In the genomic region with DNA sequence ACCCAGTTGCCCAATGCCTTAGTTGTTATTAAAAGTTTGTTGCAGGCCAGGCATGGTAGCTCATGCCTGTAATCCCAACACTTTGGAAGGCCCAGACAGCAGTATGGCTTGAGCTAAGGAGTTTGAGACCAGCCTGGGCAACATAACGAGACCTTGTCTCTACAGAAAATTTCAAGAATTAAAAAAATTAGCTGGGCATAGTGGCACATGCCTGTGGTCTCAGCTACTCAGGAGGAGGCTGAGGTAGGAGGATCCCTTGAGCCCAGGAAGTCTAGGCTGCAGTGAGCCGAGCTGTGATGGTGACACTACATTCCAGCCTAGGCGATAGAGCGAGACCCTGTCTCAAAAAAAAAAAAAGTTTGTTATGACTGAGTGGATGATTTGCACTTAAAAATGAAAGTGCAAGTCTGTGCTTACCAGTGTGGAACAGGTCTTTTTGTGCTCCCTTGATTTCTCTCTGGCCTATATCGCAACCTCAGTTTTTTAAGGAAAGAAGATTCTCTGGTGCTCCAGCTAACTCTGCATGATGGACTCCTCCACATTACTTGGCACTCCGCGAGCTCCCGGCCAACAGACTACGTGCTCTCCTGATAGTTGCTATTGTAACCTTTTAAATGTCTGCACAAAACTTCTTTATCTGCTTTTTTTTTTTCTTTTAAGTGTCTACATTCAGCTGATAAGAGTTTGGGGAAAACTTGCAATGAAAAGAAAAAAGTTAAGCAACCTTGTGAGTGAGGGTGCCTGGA, we compare ENCODE assay signal across 15 cellular contexts. TPM values are rescaled to one million over a fixed set of nuclear protein-coding genes. Genes with fewer than 3 reads are reported as not detected.
DNase-seq lines count a peak whose midpoint lies in the region; ATAC-seq, FAIRE-seq and TF ChIP-seq lines count a peak whose summit lies in the region.
"Had no signal": no experiment of that assay in that cellular context is flagged by ENCODE, and none has a peak within 500 bp of the region (broad histone marks: within the 10 kb centered on the region; RNA-seq: fewer than 3 reads in every experiment).

No MANE protein-coding gene starts in this region.

- peaks cover 0 to 9% (median 5%) of the 10 kb centered on the region in 3 experiments; a peak in 4 of 7 replicates for H3K36me3 Mint-ChIP-seq in H9 (ENCODE audit: insufficient read depth in 1 of 3, low read depth in 3 of 3)

- TF ChIP-seq CTCF in epithelial cell of proximal tubule (conservative IDR thresholded peaks at IDR 0.05; ENCODE audit: low read depth, low read length): no peak
- TF ChIP-seq CTCF in H9 (conservative IDR thresholded peaks at IDR 0.05): no peak

- no peak overlapping the region for H3K27ac Mint-ChIP-seq in H9
- H3K27ac Mint-ChIP-seq: activated CD4-positive, alpha-beta T cell treated with anti-CD3 and anti-CD28 coated beads for 36 hours; activated T-helper 2 cell treated with anti-CD3 and anti-CD28 coated beads, Interferon-gamma antibody, Interleukin-2, Interleukin-4, amounts not matched to agents 10 μg/mL and 5 μg/mL and 100 μg/mL, durations not matched to agents 14 hours and 24 hours and 36 hours; mesothelial cell of epicardium had no signal

- no peaks in the 10 kb centered on the region for H3K79me1 ChIP-seq in H9 (ENCODE audit: insufficient read depth, low read depth, low read length, poor library complexity, severe bottlenecking)

- no peaks in the 10 kb centered on the region for H3K4me1 Mint-ChIP-seq in H9
- H3K4me1 Mint-ChIP-seq: activated CD4-positive, alpha-beta T cell treated with anti-CD3 and anti-CD28 coated beads for 36 hours; mesothelial cell of epicardium had no signal

- H4K91ac ChIP-seq in H9 (ENCODE audit: insufficient read length, low read depth, low read length): no peak overlapping the region

- H3K4me3 ChIP-seq in epithelial cell of proximal tubule (ENCODE audit: low read depth, low read length): no peak overlapping the region
- no peak overlapping the region for H3K4me3 ChIP-seq in effector memory CD4-positive, alpha-beta T cell (ENCODE audit: insufficient read depth, low read depth, low read length, poor library complexity, severe bottlenecking)
- H3K4me3 ChIP-seq: body of pancreas, pancreas had no signal

- ATAC-seq in GM21528 (IDR thresholded peaks at IDR 0.05; ENCODE audit: low FRiP score, unreplicated experiment): peak; percentile 63
- ATAC-seq in HG03196 (IDR thresholded peaks at IDR 0.05; ENCODE audit: unreplicated experiment): peak; percentile 67
- ATAC-seq: activated CD4-positive, alpha-beta T cell treated with anti-CD3 and anti-CD28 coated beads for 36 hours; body of pancreas; pancreas had no signal

- H3K9me3 Mint-ChIP-seq in H9: no peaks in the 10 kb centered on the region
- H3K9me3 Mint-ChIP-seq: activated T-helper 2 cell treated with anti-CD3 and anti-CD28 coated beads, Interferon-gamma antibody, Interleukin-2, Interleukin-4, amounts not matched to agents 10 μg/mL and 5 μg/mL and 100 μg/mL, durations not matched to agents 14 hours and 24 hours and 36 hours; mesothelial cell of epicardium had no signal

- H3K9me3 ChIP-seq in effector memory CD4-positive, alpha-beta T cell (ENCODE audit: control insufficient read depth, low read length): no peaks in the 10 kb centered on the region
- H3K9me3 ChIP-seq in H9 (ENCODE audit: control insufficient read depth, low read depth, low read length): no peaks in the 10 kb centered on the region
- H3K9me3 ChIP-seq: body of pancreas, pancreas had no signal

- H3K4ac ChIP-seq in H9 (ENCODE audit: low read depth, low read length): no peak overlapping the region

- H2AK5ac ChIP-seq in H9 (ENCODE audit: insufficient read length, low read length): no peak overlapping the region

- no peak overlapping the region for H3T11ph ChIP-seq in H9 (ENCODE audit: low read length)

- H3K27me3 ChIP-seq in effector memory CD4-positive, alpha-beta T cell (replicated peaks; ENCODE audit: control insufficient read depth, insufficient read depth, low read length, poor library complexity, severe bottlenecking): no peaks in the 10 kb centered on the region
- H3K27me3 ChIP-seq in H9 (ENCODE audit: insufficient read depth, low read length): no peaks in the 10 kb centered on the region
- H3K27me3 ChIP-seq: body of pancreas, pancreas had no signal

- no peak overlapping the region for H2BK120ac ChIP-seq in H9 (ENCODE audit: low read depth, low read length, poor library complexity, severe bottlenecking)

- no peak for TF ChIP-seq POLR2A in GM12891 (IDR thresholded peaks at IDR 0.05; ENCODE audit: low read depth, low read length)
- no peak for TF ChIP-seq POLR2A in H54 (IDR thresholded peaks at IDR 0.05; ENCODE audit: low read depth, low read length)

- H3K27ac ChIP-seq in effector memory CD4-positive, alpha-beta T cell (ENCODE audit: insufficient read depth, low read length, poor library complexity, severe bottlenecking): no peak overlapping the region
- H3K27ac ChIP-seq in H9 (ENCODE audit: insufficient read length, low read depth, low read length): no peak overlapping the region
- H3K27ac ChIP-seq: body of pancreas, pancreas had no signal

- no peak overlapping the region for H2BK5ac ChIP-seq in H9 (ENCODE audit: insufficient read length, low read length)

- no peaks in the 10 kb centered on the region for H4K20me1 ChIP-seq in H9 (ENCODE audit: control insufficient read depth, insufficient read depth, insufficient read length)

- H4K5ac ChIP-seq in H9 (ENCODE audit: insufficient read length, low read depth, low read length): no peak overlapping the region

- no peak overlapping the region for H2AFZ ChIP-seq in H9 (ENCODE audit: low read length)

- H2BK15ac ChIP-seq in H9 (ENCODE audit: low read depth, low read length): no peak overlapping the region

- DNase-seq in GM12891 (ENCODE audit: insufficient read length, low spot score): no peak
- peak; percentile 36 for DNase-seq in epithelial cell of proximal tubule (ENCODE audit: low read depth)
- no peak for DNase-seq in H54 (ENCODE audit: insufficient read length, low spot score)
- DNase-seq in effector memory CD4-positive, alpha-beta T cell: no peak
- DNase-seq in iPS-NIHi11 (ENCODE audit: low spot score): no peak
- no peak for DNase-seq in H9
- DNase-seq: activated CD4-positive, alpha-beta T cell treated with anti-CD3 and anti-CD28 coated beads for 36 hours; body of pancreas; KBM-7; NCI-H187 treated with DMSO at 0.1 percent for 48 hours; pancreas had no signal

- H3K79me2 ChIP-seq in H9 (ENCODE audit: insufficient read depth, low read length): no peaks in the 10 kb centered on the region

- H3K27me3 Mint-ChIP-seq in H9 (ENCODE audit: low read depth): no peaks in the 10 kb centered on the region
- H3K27me3 Mint-ChIP-seq: activated CD4-positive, alpha-beta T cell treated with anti-CD3 and anti-CD28 coated beads for 36 hours had no signal

- no peak overlapping the region for H2BK20ac ChIP-seq in H9 (ENCODE audit: low read depth, low read length, poor library complexity, severe bottlenecking)

- no CpG with 5 or more reads among the region's 9 CpGs for WGBS in H9 (ENCODE audit: extremely low coverage, insufficient read length, low lambda C conversion rate)

- no peak overlapping the region for H4K8ac ChIP-seq in H9 (replicated peaks; ENCODE audit: insufficient read length, low read depth, low read length)

- no peak overlapping the region for H3K14ac ChIP-seq in H9 (ENCODE audit: insufficient read depth, low read length)

- H3K4me2 ChIP-seq in H9 (ENCODE audit: insufficient read depth, insufficient read length, low read length): no peak overlapping the region

- no peak overlapping the region for H2BK12ac ChIP-seq in H9 (ENCODE audit: insufficient read length, low read depth, low read length)

- H3K9ac ChIP-seq in H9 (ENCODE audit: extremely low read depth, insufficient read length, low read length): no peak overlapping the region

- no peak overlapping the region for H3K56ac ChIP-seq in H9 (ENCODE audit: insufficient read length, low read depth, low read length)

- H3K18ac ChIP-seq in H9 (ENCODE audit: insufficient read length, low read depth, low read length): no peak overlapping the region

- no peaks in the 10 kb centered on the region for H3K23me2 ChIP-seq in H9 (ENCODE audit: insufficient read length, low read depth, low read length, poor library complexity, severe bottlenecking)

- no peaks in the 10 kb centered on the region for H3K4me1 ChIP-seq in effector memory CD4-positive, alpha-beta T cell (ENCODE audit: control insufficient read depth, insufficient read depth, low read length, poor library complexity, severe bottlenecking)
- no peaks in the 10 kb centered on the region for H3K4me1 ChIP-seq in H9 (ENCODE audit: insufficient read depth, low read length)
- H3K4me1 ChIP-seq: body of pancreas, pancreas had no signal

- H3K4me3 Mint-ChIP-seq in H9: no peak overlapping the region
- H3K4me3 Mint-ChIP-seq: activated CD4-positive, alpha-beta T cell treated with anti-CD3 and anti-CD28 coated beads for 36 hours; mesothelial cell of epicardium had no signal

- H3K36me3 ChIP-seq in effector memory CD4-positive, alpha-beta T cell (ENCODE audit: control insufficient read depth, insufficient read depth, low read length): no peaks in the 10 kb centered on the region
- H3K36me3 ChIP-seq: pancreas had no signal

- FAIRE-seq in GM12891 (lab: Jason Lieb, UNC) (peak; percentile 78), H54 (lab: Jason Lieb, UNC) (no peak)
- FAIRE-seq: pancreas had no signal

- no peak overlapping the region for H3K23ac ChIP-seq in H9 (ENCODE audit: insufficient read length, low read depth, low read length)

TF ChIP-seq in GM12891, 5 proteins besides CTCF, POLR2A, EP300 and RAD21:
- peak; percentile 75 for TF ChIP-seq PAX5 (IDR thresholded peaks at IDR 0.05; ENCODE audit: insufficient read depth, low read length, severe bottlenecking)
- TF ChIP-seq POU2F2 (IDR thresholded peaks at IDR 0.05; ENCODE audit: low read depth, low read length): no peak
- TF ChIP-seq POLR2AphosphoS5 (IDR thresholded peaks at IDR 0.05; ENCODE audit: low read depth, low read length): no peak

RNA-seq across cellular contexts. Expression of gene ZKSCAN3, which starts 22.1 kb away (rescaled TPM):
- polyA plus RNA-seq in GM12891 (2012; ENCODE audit: low read depth, missing spikeins): 0.95 TPM
- total RNA-seq in epithelial cell of proximal tubule: 1.8 and 3.6 TPM in 2 replicates
- total RNA-seq in H9 (2021): 7.3 and 8.7 TPM in 2 replicates

RNA-seq across cellular contexts. Expression of gene ZSCAN12, which starts 27.7 kb away (rescaled TPM):
- polyA plus RNA-seq in GM12891 (2012; ENCODE audit: low read depth, missing spikeins): 2.3 TPM
- total RNA-seq in epithelial cell of proximal tubule: 4.8 and 4.9 TPM in 2 replicates
- total RNA-seq in H9 (2021): 12.6 and 12.7 TPM in 2 replicates

RNA-seq across cellular contexts. Expression of gene ZSCAN31, which starts 35.9 kb away (rescaled TPM):
- polyA plus RNA-seq in GM12891 (2012; ENCODE audit: low read depth, missing spikeins): 3.2 TPM
- total RNA-seq in epithelial cell of proximal tubule: 0.52 and 0.94 TPM in 2 replicates
- total RNA-seq in H9 (2021): 3.6 and 7.1 TPM in 2 replicates
